ENCODE assay signal across 18 cellular contexts in the genomic region with DNA sequence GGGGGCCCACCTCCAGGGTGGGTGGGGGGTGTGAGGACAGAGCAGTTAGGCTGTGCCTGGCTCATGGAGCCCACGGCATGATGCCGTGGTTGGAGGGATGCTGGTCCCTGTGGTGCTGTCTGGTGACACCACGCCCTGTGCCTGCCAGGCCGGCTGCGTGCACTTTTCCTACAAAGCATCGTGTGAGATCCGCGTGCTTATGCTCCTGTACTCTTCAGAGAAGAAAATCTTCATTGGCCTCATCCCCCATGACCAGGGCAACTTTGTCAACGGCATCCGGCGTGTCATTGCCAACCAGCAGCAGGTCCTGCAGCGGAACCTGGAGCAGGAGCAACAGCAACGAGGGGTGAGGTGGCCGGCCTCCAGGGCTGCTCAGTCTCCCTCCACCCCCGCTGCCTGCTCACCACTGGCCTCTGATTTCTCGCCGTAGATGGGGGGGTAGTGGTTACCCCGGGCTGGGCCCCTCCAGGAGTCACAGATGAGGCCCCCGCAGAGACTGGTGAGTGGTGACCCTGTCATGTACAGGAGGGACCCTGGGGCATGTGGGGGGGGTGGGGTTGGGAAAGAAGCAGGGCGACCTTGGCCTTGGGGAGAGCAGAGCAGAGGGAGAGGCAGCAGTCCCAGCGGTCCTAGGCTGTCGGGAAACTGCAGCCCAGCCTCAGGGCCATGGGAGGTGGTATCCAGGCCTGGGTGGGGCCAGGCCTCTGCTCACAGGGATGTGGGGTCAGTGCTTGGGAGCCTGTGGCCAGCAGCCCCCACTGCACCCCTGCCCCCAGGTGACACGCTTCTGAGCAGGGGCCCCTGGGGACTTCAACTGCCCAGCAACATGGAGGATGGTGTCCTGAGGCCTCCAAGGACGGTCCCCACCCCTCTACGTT. TPM values are rescaled to one million over a fixed set of nuclear protein-coding genes. Genes with fewer than 3 reads are reported as not detected.
DNase-seq lines count a peak whose midpoint lies in the region; ATAC-seq, FAIRE-seq and TF ChIP-seq lines count a peak whose summit lies in the region.
"Had no signal": no experiment of that assay in that cellular context is flagged by ENCODE, and none has a peak within 500 bp of the region (broad histone marks: within the 10 kb centered on the region; RNA-seq: fewer than 3 reads in every experiment).

No MANE protein-coding gene starts in this region.

- H3K4me2 ChIP-seq in A549 (no peak overlapping the region), H9 (ENCODE audit: insufficient read depth, insufficient read length, low read length) (no peak overlapping the region), neural cell (ENCODE audit: low read length) (no peak overlapping the region)

- no peak overlapping the region for H3K18ac ChIP-seq in H9 (ENCODE audit: insufficient read length, low read depth, low read length)

- H2BK20ac ChIP-seq in H9 (ENCODE audit: low read depth, low read length, poor library complexity, severe bottlenecking), result no peak overlapping the region

- H3K9me2 ChIP-seq in neural cell (ENCODE audit: insufficient read depth, low read length), result no peaks in the 10 kb centered on the region

- H3K27me3 ChIP-seq in H9 (ENCODE audit: insufficient read depth, low read length), result no peaks in the 10 kb centered on the region
- no peaks in the 10 kb centered on the region for H3K27me3 ChIP-seq in neural cell (ENCODE audit: insufficient read depth, low read depth, low read length)

- 87% methylated on average over 23 of the region's 25 CpGs for WGBS in A549 (ENCODE audit: missing lambda C conversion rate)
- WGBS in H9 (ENCODE audit: extremely low coverage, insufficient read length, low lambda C conversion rate), result no CpG with 5 or more reads among the region's 25 CpGs

- TF ChIP-seq RAD21 in A549 (conservative IDR thresholded peaks at IDR 0.05 in 1 of 2, IDR thresholded peaks at IDR 0.05 in 1 of 2) (no peak), neural cell (conservative IDR thresholded peaks at IDR 0.05) (no peak)

- H3K27ac Mint-ChIP-seq in H9 (peak overlapping the region; percentile 61 to 87 (median 72); a peak in 5 of 7 replicates), chondrocyte (ENCODE audit: unreplicated experiment) (peak overlapping the region; percentile 8)
- H3K27ac Mint-ChIP-seq: activated CD4-positive, alpha-beta T cell treated with anti-CD3 and anti-CD28 coated beads, Interleukin-2, amount 10 ng/mL, durations not matched to agents 7 days and 5 days; CD14-positive monocyte had no signal

- no peak overlapping the region for H2BK5ac ChIP-seq in H9 (ENCODE audit: insufficient read length, low read length)

- no peak for ATAC-seq in A549
- ATAC-seq: stimulated activated naive CD8-positive, alpha-beta T cell treated with anti-CD3 and anti-CD28 coated beads, Interleukin-15, Interleukin-2, amounts not matched to agents 100 U/mL and 50 U/mL, for 24 hours had no signal

- H3K23ac ChIP-seq in H9 (ENCODE audit: insufficient read length, low read depth, low read length), result no peak overlapping the region

- no peak overlapping the region for H3K4ac ChIP-seq in H9 (ENCODE audit: low read depth, low read length)

- CTCF ChIA-PET in A549 (lab: Yijun Ruan, JAX), result interaction anchor here (0.7 kb wide), 1 partner anchor 12 kb away, joined by 3 read pairs; no protein-coding TSS in a partner anchor

- H3K27me3 Mint-ChIP-seq in H9 (ENCODE audit: low read depth) (peaks cover 3% of the 10 kb centered on the region), chondrocyte (ENCODE audit: low read depth) (no peaks in the 10 kb centered on the region)
- H3K27me3 Mint-ChIP-seq: activated CD4-positive, alpha-beta T cell treated with anti-CD3 and anti-CD28 coated beads, Interleukin-2, amount 10 ng/mL, durations not matched to agents 7 days and 5 days had no signal

- peaks cover 33 to 88% (median 73%) of the 10 kb centered on the region in 3 experiments for H3K36me3 Mint-ChIP-seq in H9 (ENCODE audit: insufficient read depth in 1 of 3, low read depth in 3 of 3)
- peaks cover 18% of the 10 kb centered on the region for H3K36me3 Mint-ChIP-seq in chondrocyte (ENCODE audit: low read depth)

- no peak overlapping the region for H2AK5ac ChIP-seq in H9 (ENCODE audit: insufficient read length, low read length)

- H3K79me2 ChIP-seq in H9 (ENCODE audit: insufficient read depth, low read length) (no peaks in the 10 kb centered on the region), neural cell (replicated peaks; ENCODE audit: insufficient read depth, low read length) (peaks cover 16% of the 10 kb centered on the region)

- no peak overlapping the region for H3K9ac ChIP-seq in H9 (ENCODE audit: extremely low read depth, insufficient read length, low read length)
- H3K9ac ChIP-seq in neural cell (ENCODE audit: low read length), result no peak overlapping the region

- no peak overlapping the region for H3T11ph ChIP-seq in H9 (ENCODE audit: low read length)

- H4K8ac ChIP-seq in H9 (replicated peaks; ENCODE audit: insufficient read length, low read depth, low read length), result no peak overlapping the region

- H4K5ac ChIP-seq in H9 (ENCODE audit: insufficient read length, low read depth, low read length), result no peak overlapping the region

- no peaks in the 10 kb centered on the region for H3F3A ChIP-seq in neural cell (ENCODE audit: insufficient read depth, low read length, poor library complexity, severe bottlenecking)

- TF ChIP-seq EP300 in A549 (IDR thresholded peaks at IDR 0.05), result no peak
- no peak for TF ChIP-seq EP300 in neural cell (conservative IDR thresholded peaks at IDR 0.05; ENCODE audit: poor library complexity, severe bottlenecking)

- H3K9me3 ChIP-seq in A549 (no peaks in the 10 kb centered on the region), H9 (ENCODE audit: control insufficient read depth, low read depth, low read length) (no peaks in the 10 kb centered on the region), neural cell (ENCODE audit: low read length) (no peaks in the 10 kb centered on the region)

- H3K27ac ChIP-seq in A549, result peak overlapping the region in 1 of 2 experiments; percentile 36; a peak in 2 of 6 replicates
- H3K27ac ChIP-seq in H9 (ENCODE audit: insufficient read length, low read depth, low read length), result no peak overlapping the region
- no peak overlapping the region for H3K27ac ChIP-seq in neural cell (ENCODE audit: low read length)

- no peak overlapping the region for H2BK12ac ChIP-seq in H9 (ENCODE audit: insufficient read length, low read depth, low read length)

- no peak overlapping the region for H2BK120ac ChIP-seq in H9 (ENCODE audit: low read depth, low read length, poor library complexity, severe bottlenecking)

- H3K36me3 ChIP-seq in neural cell (ENCODE audit: insufficient read depth, low read length), result no peaks in the 10 kb centered on the region

- no peak for TF ChIP-seq POLR2A in A549 (IDR thresholded peaks at IDR 0.05; ENCODE audit: low read length)

- no peak overlapping the region for H4K91ac ChIP-seq in H9 (ENCODE audit: insufficient read length, low read depth, low read length)

- no peak overlapping the region for H3K4me3 ChIP-seq in A549
- H3K4me3 ChIP-seq in neural cell (ENCODE audit: low read length), result no peak overlapping the region
- H3K4me3 ChIP-seq: lung had no signal

- peaks cover 5% of the 10 kb centered on the region for H3K79me1 ChIP-seq in H9 (ENCODE audit: insufficient read depth, low read depth, low read length, poor library complexity, severe bottlenecking)

- no peak overlapping the region; a peak in 1 of 5 replicates for H3K4me3 Mint-ChIP-seq in H9
- H3K4me3 Mint-ChIP-seq in chondrocyte (ENCODE audit: unreplicated experiment), result no peak overlapping the region
- H3K4me3 Mint-ChIP-seq: activated CD4-positive, alpha-beta T cell treated with anti-CD3 and anti-CD28 coated beads, Interleukin-2, amount 10 ng/mL, durations not matched to agents 7 days and 5 days; CD14-positive monocyte had no signal

- H3K23me2 ChIP-seq in H9 (ENCODE audit: insufficient read length, low read depth, low read length, poor library complexity, severe bottlenecking), result no peaks in the 10 kb centered on the region

- H3K9me3 Mint-ChIP-seq in H9 (peaks cover 0 to 4% of the 10 kb centered on the region in 2 experiments; a peak in 1 of 5 replicates), chondrocyte (ENCODE audit: low read depth) (no peaks in the 10 kb centered on the region)
- H3K9me3 Mint-ChIP-seq: activated CD4-positive, alpha-beta T cell treated with anti-CD3 and anti-CD28 coated beads, Interleukin-2, amount 10 ng/mL, durations not matched to agents 7 days and 5 days; CD14-positive monocyte had no signal

- peaks cover 3% of the 10 kb centered on the region for H4K20me1 ChIP-seq in H9 (ENCODE audit: control insufficient read depth, insufficient read depth, insufficient read length)
- peaks cover 18% of the 10 kb centered on the region for H4K20me1 ChIP-seq in neural cell (ENCODE audit: insufficient read depth)

- no peak overlapping the region for H3K56ac ChIP-seq in H9 (ENCODE audit: insufficient read length, low read depth, low read length)

- POLR2A ChIA-PET in A549 (lab: Yijun Ruan, JAX), result interaction anchor here (0.7 to 1.8 kb wide), 3 partner anchors 7 to 172 kb away, joined by 4 to 7 read pairs (median 4); a partner anchor contains a TSS

- H2BK15ac ChIP-seq in H9 (ENCODE audit: low read depth, low read length), result no peak overlapping the region

- FAIRE-seq in A549 (lab: Jason Lieb, UNC), result no peak

- no peak for TF ChIP-seq CTCF in A549 (IDR thresholded peaks at IDR 0.05)
- TF ChIP-seq CTCF in H9 (conservative IDR thresholded peaks at IDR 0.05), result no peak
- no peak for TF ChIP-seq CTCF in chondrocyte (IDR thresholded peaks at IDR 0.05)
- no peak for TF ChIP-seq CTCF in neural cell (IDR thresholded peaks at IDR 0.05; ENCODE audit: poor library complexity, severe bottlenecking)

- H3K4me1 ChIP-seq in A549 (peaks cover 33% of the 10 kb centered on the region), H9 (ENCODE audit: insufficient read depth, low read length) (no peaks in the 10 kb centered on the region)

- H2AFZ ChIP-seq in H9 (ENCODE audit: low read length), result no peak overlapping the region
- H2AFZ ChIP-seq in neural cell (ENCODE audit: low read depth, low read length), result no peak overlapping the region

- H3K4me1 Mint-ChIP-seq in H9 (peaks cover 9 to 25% of the 10 kb centered on the region in 2 experiments), chondrocyte (ENCODE audit: low read depth) (peaks cover 11% of the 10 kb centered on the region)

- in situ Hi-C loops in G401 (cut with HindIII; ENCODE audit: low sequenced_read_pairs), result no loop called here

- DNase-seq in A549 (ENCODE audit: low read depth in 1 of 2, low spot score in 1 of 2) (no peak), H9 (no peak), chondrocyte (ENCODE audit: low spot score) (no peak), G401 (ENCODE audit: low spot score) (no peak), foreskin melanocyte (no peak), midbrain (lab: John Stamatoyannopoulos, UW) (no peak), NCI-H2171 treated with DMSO at 0.1 percent for 48 hours (lab: John Stamatoyannopoulos, UW) (no peak)
- DNase-seq: activated CD4-positive, alpha-beta T cell treated with anti-CD3 and anti-CD28 coated beads, Interleukin-2, amount 10 ng/mL, durations not matched to agents 7 days and 5 days; activated effector memory CD4-positive, alpha-beta T cell treated with Interleukin-2 at 50 U/mL for 16 hours; Karpas-422; NCI-H1930; NK-92 treated with Interleukin-12 subunit alpha and Interleukin-12 subunit beta, amount 100 ng/mL, for 24 hours; stimulated activated CD4-positive, alpha-beta T cell treated with anti-CD3 and anti-CD28 coated beads, Interleukin-4, amount 100 ng/mL, for 4 hours; stimulated activated naive CD8-positive, alpha-beta T cell treated with anti-CD3 and anti-CD28 coated beads, Interleukin-15, Interleukin-2, amounts not matched to agents 100 U/mL and 50 U/mL, for 24 hours; T-helper 1 cell had no signal

- H3K14ac ChIP-seq in H9 (ENCODE audit: insufficient read depth, low read length), result no peak overlapping the region

RNA-seq across cellular contexts. Expression of a gene that starts 7.3 kb away (rescaled TPM):
- polyA plus RNA-seq in A549 (2011; rRNA removed), result 22.5 and 23.3 TPM in 2 replicates
- polyA plus RNA-seq in A549 (2012; cell fraction: cytosol; rRNA removed), result 40.5 and 44.1 TPM in 2 replicates
- polyA plus RNA-seq in A549 (2012; cell fraction: nucleus; rRNA removed), result 235 and 294 TPM in 2 replicates
- polyA plus RNA-seq in A549 (2017; fragmentation: RNase III; extraction: RNeasy Plus Mini Kit Qiagen cat#74134 plus additional on column Dnase treatment), result 63.8 to 75.9 TPM (median 71.2 TPM) in 3 replicates
- polyA minus RNA-seq in A549 (2011; rRNA and poly(A)+ RNA removed), result 35.0 and 36.5 TPM in 2 replicates
- total RNA-seq in H9 (2021), result 144 and 157 TPM in 2 replicates
- total RNA-seq in chondrocyte, result 51.4 to 97.0 TPM (median 52.4 TPM) in 3 replicates
- 43.1 and 43.6 TPM in 2 replicates for polyA plus RNA-seq in neural cell
- polyA minus RNA-seq in neural cell, result 25.8 and 33.6 TPM in 2 replicates
- 90.2 and 111 TPM in 2 replicates for total RNA-seq in G401 (2014; rRNA removed; shearing (Covaris generic))

RNA-seq across cellular contexts. Expression of a gene that starts 9.1 kb away (rescaled TPM):
- polyA plus RNA-seq in A549 (2011; rRNA removed) (27.7 and 41.2 TPM in 2 replicates), A549 (2017; fragmentation: RNase III; extraction: RNeasy Plus Mini Kit Qiagen cat#74134 plus additional on column Dnase treatment) (119 to 153 TPM (median 147 TPM) in 3 replicates), neural cell (199 and 288 TPM in 2 replicates)
- polyA plus RNA-seq in A549 (2012; cell fraction: cytosol; rRNA removed), result 111 and 150 TPM in 2 replicates
- 235 and 351 TPM in 2 replicates for polyA plus RNA-seq in A549 (2012; cell fraction: nucleus; rRNA removed)
- 60.2 and 109 TPM in 2 replicates for polyA minus RNA-seq in A549 (2011; rRNA and poly(A)+ RNA removed)
- total RNA-seq in H9 (2021) (309 and 317 TPM in 2 replicates), chondrocyte (168 to 229 TPM (median 170 TPM) in 3 replicates)
- polyA minus RNA-seq in neural cell, result 122 and 133 TPM in 2 replicates
- total RNA-seq in G401 (2014; rRNA removed; shearing (Covaris generic)), result 147 and 166 TPM in 2 replicates

RNA-seq across cellular contexts. Expression of a gene that starts 17.1 kb away (rescaled TPM):
- polyA plus RNA-seq in A549 (2011; rRNA removed), result 39.2 and 41.5 TPM in 2 replicates
- 70.4 and 91.8 TPM in 2 replicates for polyA plus RNA-seq in A549 (2012; cell fraction: cytosol; rRNA removed)
- 107 and 112 TPM in 2 replicates for polyA plus RNA-seq in A549 (2012; cell fraction: nucleus; rRNA removed)
- polyA plus RNA-seq in A549 (2017; fragmentation: RNase III; extraction: RNeasy Plus Mini Kit Qiagen cat#74134 plus additional on column Dnase treatment), result 63.4 to 75.9 TPM (median 75.3 TPM) in 3 replicates
- polyA minus RNA-seq in A549 (2011; rRNA and poly(A)+ RNA removed), result 30.8 and 33.3 TPM in 2 replicates
- total RNA-seq in H9 (2021), result 43.5 and 44.6 TPM in 2 replicates
- total RNA-seq in chondrocyte, result 52.0 to 70.5 TPM (median 55.8 TPM) in 3 replicates
- polyA plus RNA-seq in neural cell, result 4.8 and 7.4 TPM in 2 replicates
- polyA minus RNA-seq in neural cell, result 5.4 and 6.8 TPM in 2 replicates
- 14.0 and 18.0 TPM in 2 replicates for total RNA-seq in G401 (2014; rRNA removed; shearing (Covaris generic))

RNA-seq across cellular contexts. Expression of a gene that starts 17.4 kb away (rescaled TPM):
- polyA plus RNA-seq in A549 (2011; rRNA removed) (12.3 and 18.0 TPM in 2 replicates), A549 (2017; fragmentation: RNase III; extraction: RNeasy Plus Mini Kit Qiagen cat#74134 plus additional on column Dnase treatment) (26.6 to 44.8 TPM (median 41.5 TPM) in 3 replicates), neural cell (13.1 and 13.2 TPM in 2 replicates)
- polyA plus RNA-seq in A549 (2012; cell fraction: cytosol; rRNA removed), result 26.5 and 33.3 TPM in 2 replicates
- 65.2 and 76.6 TPM in 2 replicates for polyA plus RNA-seq in A549 (2012; cell fraction: nucleus; rRNA removed)
- polyA minus RNA-seq in A549 (2011; rRNA and poly(A)+ RNA removed), result 14.3 and 18.0 TPM in 2 replicates
- total RNA-seq in H9 (2021) (33.6 and 33.9 TPM in 2 replicates), chondrocyte (36.3 to 45.3 TPM (median 44.8 TPM) in 3 replicates)
- polyA minus RNA-seq in neural cell, result 9.3 and 10.5 TPM in 2 replicates
- total RNA-seq in G401 (2014; rRNA removed; shearing (Covaris generic)), result 6.5 and 7.6 TPM in 2 replicates

RNA-seq across cellular contexts. Expression of a gene that starts 36.6 kb away (rescaled TPM):
- polyA plus RNA-seq in A549 (2011; rRNA removed) (0.15 and 0.18 TPM in 2 replicates), A549 (2017; fragmentation: RNase III; extraction: RNeasy Plus Mini Kit Qiagen cat#74134 plus additional on column Dnase treatment) (0.62 to 0.88 TPM (median 0.87 TPM) in 3 replicates), neural cell (not detected in 2 replicates)
- polyA plus RNA-seq in A549 (2012; cell fraction: cytosol; rRNA removed), result 0.20 and 0.26 TPM in 2 replicates
- polyA plus RNA-seq in A549 (2012; cell fraction: nucleus; rRNA removed), result 0.66 and 0.84 TPM in 2 replicates
- 0.70 TPM in 1 of 2 replicates, not detected in the other for polyA minus RNA-seq in A549 (2011; rRNA and poly(A)+ RNA removed)
- total RNA-seq in H9 (2021) (0.29 and 0.61 TPM in 2 replicates), chondrocyte (0.17 TPM in 1 of 3 replicates, not detected in the others)
- not detected in 2 replicates for polyA minus RNA-seq in neural cell
- 0.07 and 0.80 TPM in 2 replicates for total RNA-seq in G401 (2014; rRNA removed; shearing (Covaris generic))
